In genomic region chr5:140324834-140325195, GRCh38 we compare ENCODE assay signal across 14 cellular contexts. TPM values are rescaled to one million over a fixed set of nuclear protein-coding genes. Genes with fewer than 3 reads are reported as not detected.
A peak's percentile ranks its signal among the peaks of the same experiment; 100 is the strongest.
DNase-seq lines count a peak whose midpoint lies in the region; ATAC-seq lines count a peak whose summit lies in the region.
"Had no signal": no experiment of that assay in that cellular context is flagged by ENCODE, and none has a peak within 500 bp of the region (broad histone marks: within the 10 kb centered on the region; RNA-seq: fewer than 3 reads in every experiment).

No MANE protein-coding gene starts in this region.

- H3K27ac Mint-ChIP-seq in activated CD4-positive, alpha-beta T cell treated with anti-CD3 and anti-CD28 coated beads, Interleukin-2, amount 10 ng/mL, durations not matched to agents 24 days and 14 days = no peak overlapping the region

- H3K9me3 Mint-ChIP-seq in activated CD4-positive, alpha-beta T cell treated with anti-CD3 and anti-CD28 coated beads, Interleukin-2, amount 10 ng/mL, durations not matched to agents 24 days and 14 days = peaks cover 8% of the 10 kb centered on the region

- H3K27me3 Mint-ChIP-seq in activated CD4-positive, alpha-beta T cell treated with anti-CD3 and anti-CD28 coated beads, Interleukin-2, amount 10 ng/mL, durations not matched to agents 24 days and 14 days = peaks cover 3% of the 10 kb centered on the region

- DNase-seq in LHCN-M2 (ENCODE audit: low read depth) (peak; percentile 58), UCSD-AML1 (lab: John Stamatoyannopoulos, UW; ENCODE audit: unreplicated experiment) (no peak), H4 (ENCODE audit: low spot score) (no peak)
- no peak for DNase-seq in activated CD4-positive, alpha-beta T cell treated with anti-CD3 and anti-CD28 coated beads, Interleukin-2, amount 10 ng/mL, durations not matched to agents 24 days and 14 days
- DNase-seq: effector CD8-positive, alpha-beta T cell; midbrain; right cardiac atrium; tibial artery had no signal

- intact Hi-C loops in activated CD4-positive, alpha-beta T cell treated with anti-CD3 and anti-CD28 coated beads, Interleukin-2, amount 10 ng/mL, durations not matched to agents 24 days and 14 days (cut with micrococcal nuclease) = no loop called here

- H3K36me3 Mint-ChIP-seq in activated CD4-positive, alpha-beta T cell treated with anti-CD3 and anti-CD28 coated beads, Interleukin-2, amount 10 ng/mL, durations not matched to agents 24 days and 14 days (ENCODE audit: low read depth) = no peaks in the 10 kb centered on the region

- H3K4me1 Mint-ChIP-seq in activated CD4-positive, alpha-beta T cell treated with anti-CD3 and anti-CD28 coated beads, Interleukin-2, amount 10 ng/mL, durations not matched to agents 24 days and 14 days = peaks cover 12% of the 10 kb centered on the region

- H3K4me1 ChIP-seq in ACC112 (ENCODE audit: control insufficient read depth, insufficient read depth, low read length, unreplicated experiment) (peaks cover 60% of the 10 kb centered on the region), muscle layer of duodenum (ENCODE audit: control insufficient read depth in 1 of 2, insufficient read depth in 2 of 2, low read length in 2 of 2) (peaks cover 18 to 24% of the 10 kb centered on the region in 2 donors)

- no peaks in the 10 kb centered on the region for H3K79me2 ChIP-seq in ACC112 (ENCODE audit: control insufficient read depth, insufficient read depth, low read length, unreplicated experiment)
- H3K79me2 ChIP-seq: hepatocyte had no signal

- H3K4me3 Mint-ChIP-seq in activated CD4-positive, alpha-beta T cell treated with anti-CD3 and anti-CD28 coated beads, Interleukin-2, amount 10 ng/mL, durations not matched to agents 24 days and 14 days = no peak overlapping the region

- ATAC-seq in esophagus mucosa (peak; percentile 35), GM21825 (IDR thresholded peaks at IDR 0.05; ENCODE audit: unreplicated experiment) (no peak)

- no peaks in the 10 kb centered on the region for H3K36me3 ChIP-seq in ACC112 (ENCODE audit: insufficient read depth, low read length)
- no peaks in the 10 kb centered on the region for H3K36me3 ChIP-seq in muscle layer of duodenum (ENCODE audit: control insufficient read depth in 1 of 2, insufficient read depth in 2 of 2, low read length in 2 of 2)
- H3K36me3 ChIP-seq: adrenal gland, tibial artery had no signal

- H3K9me3 ChIP-seq in muscle layer of duodenum (ENCODE audit: control insufficient read depth in 1 of 2, low read length in 2 of 2) = no peaks in the 10 kb centered on the region
- H3K9me3 ChIP-seq: adrenal gland, tibial artery had no signal

- H3K27me3 ChIP-seq in ACC112 (ENCODE audit: insufficient read depth, low read length) = no peaks in the 10 kb centered on the region
- H3K27me3 ChIP-seq in muscle layer of duodenum (ENCODE audit: low read depth, low read length) = no peaks in the 10 kb centered on the region
- H3K27me3 ChIP-seq: adrenal gland, hepatocyte, tibial artery had no signal

- peak overlapping the region; percentile 17 for H2AFZ ChIP-seq in ACC112 (ENCODE audit: low read length, unreplicated experiment)
- H2AFZ ChIP-seq: hepatocyte had no signal

- H3K27ac ChIP-seq in ACC112 (ENCODE audit: low read depth, low read length) (peak overlapping the region; percentile 93), muscle layer of duodenum (ENCODE audit: low read length) (peak overlapping the region; percentile 19)
- H3K27ac ChIP-seq: hepatocyte had no signal

- no peak overlapping the region for H3K4me3 ChIP-seq in ACC112 (ENCODE audit: low read depth, low read length)
- H3K4me3 ChIP-seq in muscle layer of duodenum (ENCODE audit: low read depth in 1 of 2, low read length in 2 of 2) = no peak overlapping the region
- H3K4me3 ChIP-seq: adrenal gland, hepatocyte, tibial artery had no signal

RNA-seq across cellular contexts. Expression of gene HBEGF, which starts 21.6 kb away (rescaled TPM):
- 1.8 and 1.9 TPM in 2 replicates for total RNA-seq in LHCN-M2 (2014; rRNA removed)
- 5.0 TPM for polyA plus RNA-seq in LHCN-M2 (2012)
- 62.1 TPM for total RNA-seq in esophagus mucosa
- total RNA-seq in activated CD4-positive, alpha-beta T cell treated with anti-CD3 and anti-CD28 coated beads, Interleukin-2, amount 10 ng/mL, durations not matched to agents 24 days and 14 days = 21.9 and 22.5 TPM in 2 replicates
- 1.3 and 1.9 TPM in 2 replicates for total RNA-seq in H4 (2014; rRNA removed; shearing (Covaris generic))

RNA-seq across cellular contexts. Expression of gene PFDN1, which starts 21.9 kb away (rescaled TPM):
- total RNA-seq in LHCN-M2 (2014; rRNA removed) = 82.8 and 85.9 TPM in 2 replicates
- 92.3 TPM for polyA plus RNA-seq in LHCN-M2 (2012)
- 33.5 TPM for total RNA-seq in esophagus mucosa
- total RNA-seq in activated CD4-positive, alpha-beta T cell treated with anti-CD3 and anti-CD28 coated beads, Interleukin-2, amount 10 ng/mL, durations not matched to agents 24 days and 14 days = 51.5 and 57.9 TPM in 2 replicates
- total RNA-seq in H4 (2014; rRNA removed; shearing (Covaris generic)) = 58.8 and 77.4 TPM in 2 replicates

RNA-seq across cellular contexts. Expression of gene SLC4A9, which starts 35.2 kb away (rescaled TPM):
- total RNA-seq in LHCN-M2 (2014; rRNA removed) = not detected in 2 replicates
- not detected for polyA plus RNA-seq in LHCN-M2 (2012)
- 0.08 TPM for total RNA-seq in esophagus mucosa
- total RNA-seq in activated CD4-positive, alpha-beta T cell treated with anti-CD3 and anti-CD28 coated beads, Interleukin-2, amount 10 ng/mL, durations not matched to agents 24 days and 14 days = not detected in 2 replicates
- total RNA-seq in H4 (2014; rRNA removed; shearing (Covaris generic)) = not detected in 2 replicates
- total RNA-seq: adrenal gland had no signal
